ENCODE assay signal across 10 cellular contexts in genomic region chr2:126998486-126998885, GRCh38.
"Had no signal": no experiment of that assay in that cellular context is flagged by ENCODE, and none has a peak within 500 bp of the region (broad histone marks: within the 10 kb centered on the region; RNA-seq: fewer than 3 reads in every experiment).

No MANE protein-coding gene starts in this region.

- H3K36me3 ChIP-seq: HAP-1 had no signal

- H3K4me3 ChIP-seq: GM23248, HAP-1 had no signal

- DNase-seq: GM23248, GOT3, H7, HFFc6, Karpas-422, KBM-7 had no signal

- H3K27ac ChIP-seq: GM23248, KMS-11 had no signal

- H3K4me1 ChIP-seq: HAP-1 had no signal

- H3K4me2 ChIP-seq: KMS-11 had no signal

- H3K9me3 ChIP-seq: HAP-1 had no signal

- FAIRE-seq: HTR-8/SVneo had no signal

- H2AFZ ChIP-seq: GM23248 had no signal

- ATAC-seq: HCT116 had no signal

- H3K9ac ChIP-seq: GM23248, KMS-11 had no signal
